1 cellular context compared by ENCODE assay signal in genomic region chr2:222796413-222797103, GRCh38.
A peak's percentile ranks its signal among the peaks of the same experiment; 100 is the strongest.
TF ChIP-seq lines count a peak whose summit lies in the region.

No MANE protein-coding gene starts in this region.

TF ChIP-seq in HepG2, 621 proteins besides CTCF, POLR2A, EP300 and RAD21 (continued from another document and continues in another):
- TF ChIP-seq LRRFIP1 (CRISPR knock-in tag; conservative IDR thresholded peaks at IDR 0.05) (no peak), PAF1 (CRISPR knock-in tag; IDR thresholded peaks at IDR 0.05) (no peak), TOPORS (CRISPR knock-in tag; IDR thresholded peaks at IDR 0.05) (peak; percentile 43; the same call in 1 of the 2 replicates), NFYB (CRISPR knock-in tag; IDR thresholded peaks at IDR 0.05) (peak; percentile 51; the same call in 1 of the 2 replicates), HOXD1 (CRISPR knock-in tag; IDR thresholded peaks at IDR 0.05) (peak; percentile 96), ZNF800 (CRISPR knock-in tag; IDR thresholded peaks at IDR 0.05) (peak; percentile 40), ZNF280D (CRISPR knock-in tag; IDR thresholded peaks at IDR 0.05) (peak; percentile 74; the same call in 1 of the 2 replicates), HOXA9 (CRISPR knock-in tag; IDR thresholded peaks at IDR 0.05; ENCODE audit: borderline replicate concordance) (no peak), HDAC6 (IDR thresholded peaks at IDR 0.05; ENCODE audit: low read depth, low read length) (no peak), NFE2L1 (CRISPR knock-in tag; IDR thresholded peaks at IDR 0.05; ENCODE audit: borderline replicate concordance) (no peak), GZF1 (CRISPR knock-in tag; IDR thresholded peaks at IDR 0.05) (0 out of 2 replicates have a peak, but pooled peaks have one; percentile 72), ZFP90 (CRISPR knock-in tag; IDR thresholded peaks at IDR 0.05; ENCODE audit: borderline replicate concordance) (peak; percentile 81), MEIS2 (CRISPR knock-in tag; IDR thresholded peaks at IDR 0.05) (peak; percentile 97), ZNF350 (CRISPR knock-in tag; IDR thresholded peaks at IDR 0.05; ENCODE audit: borderline replicate concordance, low read depth) (peak; percentile 97), MIXL1 (CRISPR knock-in tag; IDR thresholded peaks at IDR 0.05) (peak; percentile 95), SNAPC2 (CRISPR knock-in tag; IDR thresholded peaks at IDR 0.05) (peak; percentile 88; the same call in 1 of the 2 replicates), NFRKB (IDR thresholded peaks at IDR 0.05) (no peak), HBP1 (CRISPR knock-in tag; IDR thresholded peaks at IDR 0.05; ENCODE audit: low read depth) (peak; percentile 86; the same call in 1 of the 2 replicates)
- TF ChIP-seq, protein P1, sequence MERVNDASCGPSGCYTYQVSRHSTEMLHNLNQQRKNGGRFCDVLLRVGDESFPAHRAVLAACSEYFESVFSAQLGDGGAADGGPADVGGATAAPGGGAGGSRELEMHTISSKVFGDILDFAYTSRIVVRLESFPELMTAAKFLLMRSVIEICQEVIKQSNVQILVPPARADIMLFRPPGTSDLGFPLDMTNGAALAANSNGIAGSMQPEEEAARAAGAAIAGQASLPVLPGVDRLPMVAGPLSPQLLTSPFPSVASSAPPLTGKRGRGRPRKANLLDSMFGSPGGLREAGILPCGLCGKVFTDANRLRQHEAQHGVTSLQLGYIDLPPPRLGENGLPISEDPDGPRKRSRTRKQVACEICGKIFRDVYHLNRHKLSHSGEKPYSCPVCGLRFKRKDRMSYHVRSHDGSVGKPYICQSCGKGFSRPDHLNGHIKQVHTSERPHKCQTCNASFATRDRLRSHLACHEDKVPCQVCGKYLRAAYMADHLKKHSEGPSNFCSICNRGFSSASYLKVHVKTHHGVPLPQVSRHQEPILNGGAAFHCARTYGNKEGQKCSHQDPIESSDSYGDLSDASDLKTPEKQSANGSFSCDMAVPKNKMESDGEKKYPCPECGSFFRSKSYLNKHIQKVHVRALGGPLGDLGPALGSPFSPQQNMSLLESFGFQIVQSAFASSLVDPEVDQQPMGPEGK (CRISPR knock-in tag; IDR thresholded peaks at IDR 0.05) = peak; percentile 93
- TF ChIP-seq, protein P2, sequence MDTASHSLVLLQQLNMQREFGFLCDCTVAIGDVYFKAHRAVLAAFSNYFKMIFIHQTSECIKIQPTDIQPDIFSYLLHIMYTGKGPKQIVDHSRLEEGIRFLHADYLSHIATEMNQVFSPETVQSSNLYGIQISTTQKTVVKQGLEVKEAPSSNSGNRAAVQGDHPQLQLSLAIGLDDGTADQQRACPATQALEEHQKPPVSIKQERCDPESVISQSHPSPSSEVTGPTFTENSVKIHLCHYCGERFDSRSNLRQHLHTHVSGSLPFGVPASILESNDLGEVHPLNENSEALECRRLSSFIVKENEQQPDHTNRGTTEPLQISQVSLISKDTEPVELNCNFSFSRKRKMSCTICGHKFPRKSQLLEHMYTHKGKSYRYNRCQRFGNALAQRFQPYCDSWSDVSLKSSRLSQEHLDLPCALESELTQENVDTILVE (CRISPR knock-in tag; IDR thresholded peaks at IDR 0.05) = peak; percentile 80; the same call in 1 of the 2 replicates
- TF ChIP-seq, protein P3, sequence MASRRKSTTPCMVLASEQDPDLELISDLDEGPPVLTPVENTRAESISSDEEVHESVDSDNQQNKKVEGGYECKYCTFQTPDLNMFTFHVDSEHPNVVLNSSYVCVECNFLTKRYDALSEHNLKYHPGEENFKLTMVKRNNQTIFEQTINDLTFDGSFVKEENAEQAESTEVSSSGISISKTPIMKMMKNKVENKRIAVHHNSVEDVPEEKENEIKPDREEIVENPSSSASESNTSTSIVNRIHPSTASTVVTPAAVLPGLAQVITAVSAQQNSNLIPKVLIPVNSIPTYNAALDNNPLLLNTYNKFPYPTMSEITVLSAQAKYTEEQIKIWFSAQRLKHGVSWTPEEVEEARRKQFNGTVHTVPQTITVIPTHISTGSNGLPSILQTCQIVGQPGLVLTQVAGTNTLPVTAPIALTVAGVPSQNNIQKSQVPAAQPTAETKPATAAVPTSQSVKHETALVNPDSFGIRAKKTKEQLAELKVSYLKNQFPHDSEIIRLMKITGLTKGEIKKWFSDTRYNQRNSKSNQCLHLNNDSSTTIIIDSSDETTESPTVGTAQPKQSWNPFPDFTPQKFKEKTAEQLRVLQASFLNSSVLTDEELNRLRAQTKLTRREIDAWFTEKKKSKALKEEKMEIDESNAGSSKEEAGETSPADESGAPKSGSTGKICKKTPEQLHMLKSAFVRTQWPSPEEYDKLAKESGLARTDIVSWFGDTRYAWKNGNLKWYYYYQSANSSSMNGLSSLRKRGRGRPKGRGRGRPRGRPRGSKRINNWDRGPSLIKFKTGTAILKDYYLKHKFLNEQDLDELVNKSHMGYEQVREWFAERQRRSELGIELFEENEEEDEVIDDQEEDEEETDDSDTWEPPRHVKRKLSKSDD (CRISPR knock-in tag; IDR thresholded peaks at IDR 0.05; ENCODE audit: low read depth) = peak; percentile 88; the same call in 1 of the 2 replicates
- TF ChIP-seq, protein P4, sequence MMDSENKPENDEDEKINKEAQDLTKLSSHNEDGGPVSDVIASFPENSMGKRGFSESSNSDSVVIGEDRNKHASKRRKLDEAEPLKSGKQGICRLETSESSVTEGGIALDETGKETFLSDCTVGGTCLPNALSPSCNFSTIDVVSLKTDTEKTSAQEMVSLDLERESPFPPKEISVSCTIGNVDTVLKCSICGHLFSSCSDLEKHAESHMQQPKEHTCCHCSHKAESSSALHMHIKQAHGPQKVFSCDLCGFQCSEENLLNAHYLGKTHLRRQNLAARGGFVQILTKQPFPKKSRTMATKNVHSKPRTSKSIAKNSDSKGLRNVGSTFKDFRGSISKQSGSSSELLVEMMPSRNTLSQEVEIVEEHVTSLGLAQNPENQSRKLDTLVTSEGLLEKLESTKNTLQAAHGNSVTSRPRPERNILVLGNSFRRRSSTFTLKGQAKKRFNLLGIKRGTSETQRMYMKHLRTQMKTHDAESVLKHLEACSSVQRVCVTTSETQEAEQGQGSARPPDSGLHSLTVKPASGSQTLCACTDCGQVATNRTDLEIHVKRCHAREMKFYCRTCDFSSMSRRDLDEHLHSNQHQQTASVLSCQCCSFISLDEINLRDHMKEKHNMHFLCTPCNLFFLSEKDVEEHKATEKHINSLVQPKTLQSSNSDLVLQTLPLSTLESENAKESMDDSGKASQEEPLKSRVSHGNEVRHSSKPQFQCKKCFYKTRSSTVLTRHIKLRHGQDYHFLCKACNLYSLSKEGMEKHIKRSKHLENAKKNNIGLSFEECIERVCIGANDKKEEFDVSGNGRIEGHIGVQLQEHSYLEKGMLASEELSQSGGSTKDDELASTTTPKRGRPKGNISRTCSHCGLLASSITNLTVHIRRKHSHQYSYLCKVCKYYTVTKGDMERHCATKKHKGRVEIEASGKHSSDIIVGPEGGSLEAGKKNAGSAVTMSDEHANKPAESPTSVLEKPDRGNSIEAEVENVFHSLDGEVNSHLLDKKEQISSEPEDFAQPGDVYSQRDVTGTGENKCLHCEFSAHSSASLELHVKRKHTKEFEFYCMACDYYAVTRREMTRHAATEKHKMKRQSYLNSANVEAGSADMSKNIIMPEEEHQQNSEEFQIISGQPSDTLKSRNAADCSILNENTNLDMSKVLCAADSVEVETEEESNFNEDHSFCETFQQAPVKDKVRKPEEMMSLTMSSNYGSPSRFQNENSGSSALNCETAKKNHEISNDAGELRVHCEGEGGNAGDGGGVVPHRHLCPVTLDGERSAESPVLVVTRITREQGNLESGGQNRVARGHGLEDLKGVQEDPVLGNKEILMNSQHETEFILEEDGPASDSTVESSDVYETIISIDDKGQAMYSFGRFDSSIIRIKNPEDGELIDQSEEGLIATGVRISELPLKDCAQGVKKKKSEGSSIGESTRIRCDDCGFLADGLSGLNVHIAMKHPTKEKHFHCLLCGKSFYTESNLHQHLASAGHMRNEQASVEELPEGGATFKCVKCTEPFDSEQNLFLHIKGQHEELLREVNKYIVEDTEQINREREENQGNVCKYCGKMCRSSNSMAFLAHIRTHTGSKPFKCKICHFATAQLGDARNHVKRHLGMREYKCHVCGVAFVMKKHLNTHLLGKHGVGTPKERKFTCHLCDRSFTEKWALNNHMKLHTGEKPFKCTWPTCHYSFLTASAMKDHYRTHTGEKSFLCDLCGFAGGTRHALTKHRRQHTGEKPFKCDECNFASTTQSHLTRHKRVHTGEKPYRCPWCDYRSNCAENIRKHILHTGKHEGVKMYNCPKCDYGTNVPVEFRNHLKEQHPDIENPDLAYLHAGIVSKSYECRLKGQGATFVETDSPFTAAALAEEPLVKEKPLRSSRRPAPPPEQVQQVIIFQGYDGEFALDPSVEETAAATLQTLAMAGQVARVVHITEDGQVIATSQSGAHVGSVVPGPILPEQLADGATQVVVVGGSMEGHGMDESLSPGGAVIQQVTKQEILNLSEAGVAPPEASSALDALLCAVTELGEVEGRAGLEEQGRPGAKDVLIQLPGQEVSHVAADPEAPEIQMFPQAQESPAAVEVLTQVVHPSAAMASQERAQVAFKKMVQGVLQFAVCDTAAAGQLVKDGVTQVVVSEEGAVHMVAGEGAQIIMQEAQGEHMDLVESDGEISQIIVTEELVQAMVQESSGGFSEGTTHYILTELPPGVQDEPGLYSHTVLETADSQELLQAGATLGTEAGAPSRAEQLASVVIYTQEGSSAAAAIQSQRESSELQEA (CRISPR knock-in tag; IDR thresholded peaks at IDR 0.05; ENCODE audit: not compliant biosample characterization) = peak; percentile 58
- TF ChIP-seq, protein P5, sequence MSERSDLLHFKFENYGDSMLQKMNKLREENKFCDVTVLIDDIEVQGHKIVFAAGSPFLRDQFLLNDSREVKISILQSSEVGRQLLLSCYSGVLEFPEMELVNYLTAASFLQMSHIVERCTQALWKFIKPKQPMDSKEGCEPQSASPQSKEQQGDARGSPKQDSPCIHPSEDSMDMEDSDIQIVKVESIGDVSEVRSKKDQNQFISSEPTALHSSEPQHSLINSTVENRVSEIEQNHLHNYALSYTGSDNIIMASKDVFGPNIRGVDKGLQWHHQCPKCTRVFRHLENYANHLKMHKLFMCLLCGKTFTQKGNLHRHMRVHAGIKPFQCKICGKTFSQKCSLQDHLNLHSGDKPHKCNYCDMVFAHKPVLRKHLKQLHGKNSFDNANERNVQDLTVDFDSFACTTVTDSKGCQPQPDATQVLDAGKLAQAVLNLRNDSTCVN (CRISPR knock-in tag; IDR thresholded peaks at IDR 0.05; ENCODE audit: borderline replicate concordance) = peak; percentile 68; the same call in 1 of the 2 replicates
